29 cellular contexts compared by ENCODE assay signal in the genomic region with DNA sequence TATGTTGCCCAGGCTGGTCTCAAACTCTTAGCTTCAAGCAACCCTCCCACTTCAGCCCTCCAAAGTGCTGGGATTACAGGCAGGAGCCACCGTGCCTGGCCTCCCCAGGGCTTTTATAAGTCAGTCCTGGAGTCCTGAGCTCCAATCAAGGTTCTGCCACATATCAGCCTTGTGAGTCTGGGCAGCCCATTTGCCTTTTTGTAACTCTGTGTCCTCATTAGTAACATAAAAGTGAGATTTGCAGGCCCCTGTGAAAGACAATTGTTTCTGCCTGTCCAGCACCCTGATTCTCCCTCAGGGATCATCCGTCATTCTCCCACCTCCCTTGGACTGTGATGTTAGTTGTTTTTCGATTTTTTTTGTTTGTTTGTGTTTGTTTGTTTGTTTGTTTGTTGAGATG.
"Had no signal": no experiment of that assay in that cellular context is flagged by ENCODE, and none has a peak within 500 bp of the region (broad histone marks: within the 10 kb centered on the region; RNA-seq: fewer than 3 reads in every experiment).

No MANE protein-coding gene starts in this region.

- H3K4me3 Mint-ChIP-seq: activated CD8-positive, alpha-beta T cell treated with anti-CD3 and anti-CD28 coated beads for 36 hours; activated naive CD8-positive, alpha-beta T cell; activated T-cell treated with anti-CD3 and anti-CD28 coated beads, Interleukin-2, amount 50 U/mL, for 4 hours; activated T-helper 17 cell treated with anti-CD3 and anti-CD28 coated beads, Interleukin-2, amount 50 U/mL, for 72 hours; central memory CD8-positive, alpha-beta T cell; dendritic cell treated with granulocyte-macrophage colony-stimulating factor and Interleukin-4, amounts not matched to agents 40 ng/mL and 50 ng/mL, for 4 days; endodermal cell; WTC11 had no signal

- H3K27ac ChIP-seq: brain microvascular endothelial cell, coronary artery, dorsolateral prefrontal cortex, esophagus squamous epithelium, gastroesophageal sphincter, heart right ventricle, VCaP had no signal

- ATAC-seq: activated CD8-positive, alpha-beta T cell treated with anti-CD3 and anti-CD28 coated beads for 36 hours; activated T-cell treated with anti-CD3 and anti-CD28 coated beads, Interleukin-2, amount 50 U/mL, for 4 hours; activated T-helper 17 cell treated with anti-CD3 and anti-CD28 coated beads, Interleukin-2, amount 50 U/mL, for 72 hours; gastroesophageal sphincter; heart right ventricle; WTC11 had no signal

- DNase-seq: activated CD4-positive, alpha-beta T cell treated with anti-CD3 and anti-CD28 coated beads for 1 hour; activated CD4-positive, alpha-beta T cell treated with anti-CD3 and anti-CD28 coated beads for 48 hours; activated CD4-positive, alpha-beta T cell treated with anti-CD3 and anti-CD28 coated beads, Interleukin-2, amount 50 U/mL, for 1 hour; activated CD4-positive, alpha-beta T cell treated with anti-CD3 and anti-CD28 coated beads, Interleukin-2, amount 50 U/mL, for 48 hours; activated CD8-positive, alpha-beta memory T cell treated with anti-CD3 and anti-CD28 coated beads for 24 hours; activated CD8-positive, alpha-beta T cell treated with anti-CD3 and anti-CD28 coated beads for 36 hours; activated effector memory CD4-positive, alpha-beta T cell treated with Interleukin-2 at 50 U/mL for 16 hours; activated gamma-delta T cell treated with Interleukin-2 at 50 U/mL for 16 hours; activated naive CD4-positive, alpha-beta T cell treated with anti-CD3 and anti-CD28 coated beads, Interleukin-2, amount 50 U/mL, for 16 hours; activated naive CD4-positive, alpha-beta T cell treated with Interleukin-2 at 50 U/mL for 16 hours; activated T-cell treated with anti-CD3 and anti-CD28 coated beads, Interleukin-2, amount 50 U/mL, for 4 hours; amniotic stem cell; anterior cingulate cortex; brain microvascular endothelial cell; dorsolateral prefrontal cortex; effector memory CD4-positive, alpha-beta T cell; endodermal cell; esophagus squamous epithelium; foreskin melanocyte; heart right ventricle; T-helper 2 cell had no signal

- H3K4me3 ChIP-seq: coronary artery, dorsolateral prefrontal cortex, esophagus squamous epithelium, gastroesophageal sphincter, heart right ventricle had no signal

- H3K27me3 ChIP-seq: brain microvascular endothelial cell had no signal

- H3K9me3 ChIP-seq: esophagus squamous epithelium, gastroesophageal sphincter had no signal

- H3K4me1 Mint-ChIP-seq: activated T-helper 17 cell treated with anti-CD3 and anti-CD28 coated beads, Interleukin-2, amount 50 U/mL, for 72 hours; central memory CD8-positive, alpha-beta T cell had no signal

- H3K4me1 ChIP-seq: gastroesophageal sphincter had no signal

- H3K9me3 Mint-ChIP-seq: activated CD8-positive, alpha-beta T cell treated with anti-CD3 and anti-CD28 coated beads for 36 hours; activated T-cell treated with anti-CD3 and anti-CD28 coated beads, Interleukin-2, amount 50 U/mL, for 4 hours; central memory CD8-positive, alpha-beta T cell; dendritic cell treated with granulocyte-macrophage colony-stimulating factor and Interleukin-4, amounts not matched to agents 40 ng/mL and 50 ng/mL, for 4 days had no signal

- H3K36me3 Mint-ChIP-seq: activated naive CD8-positive, alpha-beta T cell had no signal

- H3K36me3 ChIP-seq: brain microvascular endothelial cell, esophagus squamous epithelium, gastroesophageal sphincter, heart right ventricle had no signal

- H3K27ac Mint-ChIP-seq: activated CD8-positive, alpha-beta T cell treated with anti-CD3 and anti-CD28 coated beads for 36 hours; activated naive CD8-positive, alpha-beta T cell; activated T-helper 17 cell treated with anti-CD3 and anti-CD28 coated beads, Interleukin-2, amount 50 U/mL, for 72 hours; dendritic cell treated with granulocyte-macrophage colony-stimulating factor and Interleukin-4, amounts not matched to agents 40 ng/mL and 50 ng/mL, for 4 days; endodermal cell; WTC11 had no signal
